In the genomic region with DNA sequence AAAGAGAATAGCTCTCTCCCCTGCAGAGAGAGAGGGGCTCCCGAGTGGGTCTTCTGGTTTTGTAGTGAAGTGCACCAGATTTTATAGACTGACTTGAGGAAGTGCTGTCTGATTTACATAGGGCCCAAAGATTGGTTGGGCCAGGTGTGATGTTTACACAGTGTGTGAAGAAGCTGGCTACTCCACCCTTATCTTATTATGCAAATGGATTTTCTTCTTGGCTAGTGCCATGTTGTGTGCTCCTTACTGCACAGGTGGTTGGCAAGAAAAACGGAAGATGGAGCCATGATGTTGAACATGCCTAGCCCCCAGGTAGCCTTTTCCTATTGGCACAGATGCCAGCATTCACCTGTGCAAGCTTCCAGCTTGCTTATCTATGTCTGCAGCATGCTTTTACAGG, we compare ENCODE assay signal across 28 cellular contexts.
"Had no signal": no experiment of that assay in that cellular context is flagged by ENCODE, and none has a peak within 500 bp of the region (broad histone marks: within the 10 kb centered on the region; RNA-seq: fewer than 3 reads in every experiment).

No MANE protein-coding gene starts in this region.

- H3K4me1 ChIP-seq: stomach, suprapubic skin, testis, thyroid gland, tibial artery, tibial nerve, transverse colon, upper lobe of right lung, uterus, vagina had no signal

- DNase-seq: stimulated activated CD4-positive, alpha-beta T cell treated with anti-CD3 and anti-CD28 coated beads, Interleukin-2, amount 100 ng/mL, for 48 hours; stimulated activated CD4-positive, alpha-beta T cell treated with anti-CD3 and anti-CD28 coated beads, Interleukin-4, amount 100 ng/mL, for 1 hour; stimulated activated CD4-positive, alpha-beta T cell treated with anti-CD3 and anti-CD28 coated beads, Interleukin-4, amount 100 ng/mL, for 24 hours; stimulated activated CD4-positive, alpha-beta T cell treated with anti-CD3 and anti-CD28 coated beads, Interleukin-4, amount 100 ng/mL, for 4 hours; stimulated activated CD8-positive, alpha-beta memory T cell treated with anti-CD3 and anti-CD28 coated beads, Interleukin-4, amount 100 ng/mL, for 48 hours; stimulated activated naive B cell treated with anti-CD40 and anti-IgM and Interleukin-4, amounts not matched to agents 10 μg/mL and 1 μg/mL and 100 μg/mL, for 72 hours; stimulated activated naive CD4-positive, alpha-beta T cell; stimulated activated naive CD4-positive, alpha-beta T cell treated with Interleukin-2 at 50 U/mL for 16 hours; stimulated activated naive CD8-positive, alpha-beta T cell treated with anti-CD3 and anti-CD28 coated beads, Interleukin-15, amount 100 ng/mL, for 72 hours; stimulated activated naive CD8-positive, alpha-beta T cell treated with anti-CD3 and anti-CD28 coated beads, Interleukin-15, Interleukin-2, amounts not matched to agents 100 U/mL and 50 U/mL, for 24 hours; stomach; substantia nigra; testis; thyroid gland; tibial artery; transverse colon; trophoblast cell; upper lobe of left lung; upper lobe of right lung; uterus had no signal

- ATAC-seq: stimulated activated effector memory CD8-positive, alpha-beta T cell treated with anti-CD3 and anti-CD28 coated beads, Interleukin-12 subunit alpha, Interleukin-12 subunit beta, amount 100 ng/mL, for 72 hours; stimulated activated memory B cell treated with anti-CD40 and anti-IgM and Interleukin-4, amounts not matched to agents 10 μg/mL and 1 μg/mL and 100 μg/mL, for 72 hours; stimulated activated naive B cell treated with anti-CD40 and anti-IgM and Interleukin-4, amounts not matched to agents 10 μg/mL and 1 μg/mL and 100 μg/mL, for 72 hours; stimulated activated naive CD8-positive, alpha-beta T cell treated with anti-CD3 and anti-CD28 coated beads, Interleukin-15, amount 100 ng/mL, for 72 hours; stimulated activated naive CD8-positive, alpha-beta T cell treated with anti-CD3 and anti-CD28 coated beads, Interleukin-15, Interleukin-2, amounts not matched to agents 100 U/mL and 50 U/mL, for 24 hours; upper lobe of right lung had no signal

- H3K36me3 ChIP-seq: stomach, suprapubic skin, thoracic aorta, thyroid gland, tibial artery, tibial nerve, transverse colon, upper lobe of left lung, upper lobe of right lung, uterus, vagina had no signal

- H3K9me3 ChIP-seq: suprapubic skin, testis, thoracic aorta, thyroid gland, transverse colon, upper lobe of right lung, uterus, vagina had no signal

- H3K27me3 ChIP-seq: stomach, suprapubic skin, testis, thyroid gland, tibial artery, tibial nerve, transverse colon, upper lobe of left lung, upper lobe of right lung, uterus, vagina had no signal

- H3K4me1 Mint-ChIP-seq: stimulated activated effector memory CD8-positive, alpha-beta T cell treated with anti-CD3 and anti-CD28 coated beads, Interleukin-12 subunit alpha, Interleukin-12 subunit beta, amount 100 ng/mL, for 72 hours; stimulated activated naive CD8-positive, alpha-beta T cell treated with anti-CD3 and anti-CD28 coated beads, Interleukin-15, amount 100 ng/mL, for 72 hours had no signal

- H3K9me3 Mint-ChIP-seq: stimulated activated memory B cell treated with anti-CD40 and anti-IgM and Interleukin-4, amounts not matched to agents 10 μg/mL and 1 μg/mL and 100 μg/mL, for 72 hours; type B pancreatic cell had no signal

- H3K4me3 Mint-ChIP-seq: stimulated activated effector memory CD8-positive, alpha-beta T cell treated with anti-CD3 and anti-CD28 coated beads, Interleukin-12 subunit alpha, Interleukin-12 subunit beta, amount 100 ng/mL, for 72 hours; stimulated activated memory B cell treated with anti-CD40 and anti-IgM and Interleukin-4, amounts not matched to agents 10 μg/mL and 1 μg/mL and 100 μg/mL, for 72 hours; stimulated activated naive B cell treated with anti-CD40 and anti-IgM and Interleukin-4, amounts not matched to agents 10 μg/mL and 1 μg/mL and 100 μg/mL, for 72 hours; stimulated activated naive CD8-positive, alpha-beta T cell treated with anti-CD3 and anti-CD28 coated beads, Interleukin-15, amount 100 ng/mL, for 72 hours; stimulated activated naive CD8-positive, alpha-beta T cell treated with anti-CD3 and anti-CD28 coated beads, Interleukin-15, Interleukin-2, amounts not matched to agents 100 ng/mL and 50 ng/mL, for 24 hours; type B pancreatic cell had no signal

- H3K27me3 Mint-ChIP-seq: stimulated activated naive CD8-positive, alpha-beta T cell treated with anti-CD3 and anti-CD28 coated beads, Interleukin-15, amount 100 ng/mL, for 72 hours; stimulated activated naive CD8-positive, alpha-beta T cell treated with anti-CD3 and anti-CD28 coated beads, Interleukin-15, Interleukin-2, amounts not matched to agents 100 ng/mL and 50 ng/mL, for 24 hours had no signal

- H3K36me3 Mint-ChIP-seq: stimulated activated effector memory CD8-positive, alpha-beta T cell treated with anti-CD3 and anti-CD28 coated beads, Interleukin-12 subunit alpha, Interleukin-12 subunit beta, amount 100 ng/mL, for 72 hours; stimulated activated memory B cell treated with anti-CD40 and anti-IgM and Interleukin-4, amounts not matched to agents 10 μg/mL and 1 μg/mL and 100 μg/mL, for 72 hours; type B pancreatic cell had no signal

- H3K27ac Mint-ChIP-seq: stimulated activated effector memory CD8-positive, alpha-beta T cell treated with anti-CD3 and anti-CD28 coated beads, Interleukin-12 subunit alpha, Interleukin-12 subunit beta, amount 100 ng/mL, for 72 hours; stimulated activated memory B cell treated with anti-CD40 and anti-IgM and Interleukin-4, amounts not matched to agents 10 μg/mL and 1 μg/mL and 100 μg/mL, for 72 hours; stimulated activated naive B cell treated with anti-CD40 and anti-IgM and Interleukin-4, amounts not matched to agents 10 μg/mL and 1 μg/mL and 100 μg/mL, for 72 hours; stimulated activated naive CD8-positive, alpha-beta T cell treated with anti-CD3 and anti-CD28 coated beads, Interleukin-15, amount 100 ng/mL, for 72 hours; stimulated activated naive CD8-positive, alpha-beta T cell treated with anti-CD3 and anti-CD28 coated beads, Interleukin-15, Interleukin-2, amounts not matched to agents 100 ng/mL and 50 ng/mL, for 24 hours; type B pancreatic cell had no signal

- H3K27ac ChIP-seq: stomach, suprapubic skin, testis, thoracic aorta, thyroid gland, tibial artery, tibial nerve, transverse colon, upper lobe of left lung, upper lobe of right lung, uterus, vagina had no signal

- H3K4me3 ChIP-seq: stomach, suprapubic skin, testis, thoracic aorta, thyroid gland, tibial artery, tibial nerve, transverse colon, upper lobe of left lung, upper lobe of right lung, uterus, vagina had no signal
